Comparison of ENCODE assay signal across 21 cellular contexts in genomic region chr6:358432-358831, GRCh38. TPM values are rescaled to one million over a fixed set of nuclear protein-coding genes. Genes with fewer than 3 reads are reported as not detected.
DNase-seq lines count a peak whose midpoint lies in the region; ATAC-seq and TF ChIP-seq lines count a peak whose summit lies in the region.
"Had no signal": no experiment of that assay in that cellular context is flagged by ENCODE, and none has a peak within 500 bp of the region (broad histone marks: within the 10 kb centered on the region; RNA-seq: fewer than 3 reads in every experiment).

No MANE protein-coding gene starts in this region.

- no peaks in the 10 kb centered on the region for H3K9me3 ChIP-seq in right lobe of liver
- H3K9me3 ChIP-seq in spleen = peaks cover 0 to 11% (median 6%) of the 10 kb centered on the region in 8 donors
- peaks cover 0 to 12% of the 10 kb centered on the region in 2 donors for H3K9me3 ChIP-seq in breast epithelium
- H3K9me3 ChIP-seq: pancreas had no signal

- H3K4me1 Mint-ChIP-seq in activated T-helper 1 cell treated with anti-CD3 and anti-CD28 coated beads, Interleukin-12 subunit alpha, Interleukin-12 subunit beta, Interleukin-2, Interleukin-4 antibody, amounts not matched to agents 30 ng/mL and 10 ng/mL and 1 ng/mL, durations not matched to agents 14 hours and 24 hours and 36 hours (ENCODE audit: low read depth) = peaks cover 4% of the 10 kb centered on the region
- no peaks in the 10 kb centered on the region for H3K4me1 Mint-ChIP-seq in osteocyte (ENCODE audit: unreplicated experiment)

- no peak for DNase-seq in activated T-helper 1 cell treated with anti-CD3 and anti-CD28 coated beads, Interleukin-12 subunit alpha, Interleukin-12 subunit beta, Interleukin-2, Interleukin-4 antibody, amounts not matched to agents 30 ng/mL and 10 ng/mL and 1 ng/mL, durations not matched to agents 14 hours and 24 hours and 36 hours (ENCODE audit: low spot score)
- DNase-seq in right lobe of liver (peak in 2 of 3 donors; percentile 25 to 53), spleen (peak; percentile 90), osteocyte (ENCODE audit: extremely low spot score, unreplicated experiment) (no peak), breast epithelium (ENCODE audit: low spot score in 2 of 2) (no peak), omental fat pad (ENCODE audit: low spot score) (no peak)
- DNase-seq: activated naive CD4-positive, alpha-beta T cell treated with anti-CD3 and anti-CD28 coated beads, Interleukin-2, amount 10 ng/mL, durations not matched to agents 7 days and 5 days; activated T-cell treated with anti-CD3 and anti-CD28 coated beads, Interleukin-2, amount 50 U/mL, for 1 hour; CD4-positive, alpha-beta memory T cell; DMS53; esophagus squamous epithelium; GF-D8; Karpas-422; mesenchymal stem cell; MV-4-11; NCI-H1694 treated with DMSO at 0.1 percent for 48 hours; NCI-H526; Right ventricle myocardium superior had no signal

- WGBS in right lobe of liver (ENCODE audit: insufficient coverage, low coverage, low lambda C conversion rate, missing lambda C conversion rate) = 69% methylated on average over 4 of the region's 4 CpGs
- WGBS in spleen, 5 donors = 58 to 81% (median 67%) methylated on average over 4 of the region's 4 CpGs

- H3K27me3 Mint-ChIP-seq in activated T-helper 1 cell treated with anti-CD3 and anti-CD28 coated beads, Interleukin-12 subunit alpha, Interleukin-12 subunit beta, Interleukin-2, Interleukin-4 antibody, amounts not matched to agents 30 ng/mL and 10 ng/mL and 1 ng/mL, durations not matched to agents 14 hours and 24 hours and 36 hours (ENCODE audit: insufficient read depth) = no peaks in the 10 kb centered on the region
- H3K27me3 Mint-ChIP-seq in osteocyte (ENCODE audit: unreplicated experiment) = no peaks in the 10 kb centered on the region
- H3K27me3 Mint-ChIP-seq: CD4-positive, alpha-beta memory T cell had no signal

- no peaks in the 10 kb centered on the region for H3K27me3 ChIP-seq in right lobe of liver
- no peaks in the 10 kb centered on the region for H3K27me3 ChIP-seq in spleen (replicated peaks in 1 of 7)
- no peaks in the 10 kb centered on the region for H3K27me3 ChIP-seq in breast epithelium
- H3K27me3 ChIP-seq: esophagus squamous epithelium, pancreas had no signal

- H3K36me3 ChIP-seq in right lobe of liver (no peaks in the 10 kb centered on the region), spleen (no peaks in the 10 kb centered on the region), breast epithelium (no peaks in the 10 kb centered on the region)
- H3K36me3 ChIP-seq: esophagus squamous epithelium, pancreas had no signal

- no peaks in the 10 kb centered on the region for H3K36me3 Mint-ChIP-seq in activated T-helper 1 cell treated with anti-CD3 and anti-CD28 coated beads, Interleukin-12 subunit alpha, Interleukin-12 subunit beta, Interleukin-2, Interleukin-4 antibody, amounts not matched to agents 30 ng/mL and 10 ng/mL and 1 ng/mL, durations not matched to agents 14 hours and 24 hours and 36 hours (ENCODE audit: low read depth)
- H3K36me3 Mint-ChIP-seq in osteocyte (ENCODE audit: unreplicated experiment) = no peaks in the 10 kb centered on the region

- ATAC-seq in GM18505 (IDR thresholded peaks at IDR 0.05; ENCODE audit: unreplicated experiment) (no peak), right lobe of liver (no peak), omental fat pad (ENCODE audit: low FRiP score) (no peak)
- ATAC-seq: HCT116, pancreas had no signal

- H3K4me3 Mint-ChIP-seq in activated T-helper 1 cell treated with anti-CD3 and anti-CD28 coated beads, Interleukin-12 subunit alpha, Interleukin-12 subunit beta, Interleukin-2, Interleukin-4 antibody, amounts not matched to agents 30 ng/mL and 10 ng/mL and 1 ng/mL, durations not matched to agents 14 hours and 24 hours and 36 hours = no peak overlapping the region
- H3K4me3 Mint-ChIP-seq in osteocyte (ENCODE audit: unreplicated experiment) = no peak overlapping the region
- H3K4me3 Mint-ChIP-seq: activated naive CD4-positive, alpha-beta T cell treated with anti-CD3 and anti-CD28 coated beads, Interleukin-2, amount 10 ng/mL, durations not matched to agents 7 days and 5 days; CD4-positive, alpha-beta memory T cell had no signal

- peaks cover 0 to 29% (median 6%) of the 10 kb centered on the region in 4 donors for H3K4me1 ChIP-seq in right lobe of liver
- H3K4me1 ChIP-seq in spleen = peaks cover 0 to 49% (median 32%) of the 10 kb centered on the region in 6 donors
- H3K4me1 ChIP-seq in breast epithelium = no peaks in the 10 kb centered on the region
- H3K4me1 ChIP-seq: pancreas had no signal

- TF ChIP-seq POLR2A in GM18505 (IDR thresholded peaks at IDR 0.05; ENCODE audit: borderline replicate concordance, extremely low read depth, insufficient read depth, insufficient read length) (peak; percentile 16), right lobe of liver (IDR thresholded peaks at IDR 0.05) (no peak), spleen (IDR thresholded peaks at IDR 0.05) (no peak), breast epithelium (IDR thresholded peaks at IDR 0.05) (no peak)

- peak overlapping the region; percentile 11 for H3K27ac Mint-ChIP-seq in activated T-helper 1 cell treated with anti-CD3 and anti-CD28 coated beads, Interleukin-12 subunit alpha, Interleukin-12 subunit beta, Interleukin-2, Interleukin-4 antibody, amounts not matched to agents 30 ng/mL and 10 ng/mL and 1 ng/mL, durations not matched to agents 14 hours and 24 hours and 36 hours
- H3K27ac Mint-ChIP-seq in osteocyte (ENCODE audit: unreplicated experiment) = no peak overlapping the region
- H3K27ac Mint-ChIP-seq: activated naive CD4-positive, alpha-beta T cell treated with anti-CD3 and anti-CD28 coated beads, Interleukin-2, amount 10 ng/mL, durations not matched to agents 7 days and 5 days had no signal

- H3K4me3 ChIP-seq in right lobe of liver = no peak overlapping the region
- no peak overlapping the region for H3K4me3 ChIP-seq in spleen
- H3K4me3 ChIP-seq in breast epithelium = no peak overlapping the region
- H3K4me3 ChIP-seq: esophagus squamous epithelium, pancreas had no signal

- H3K27ac ChIP-seq in right lobe of liver = no peak overlapping the region
- peak overlapping the region in 1 of 8 donors; percentile 20 for H3K27ac ChIP-seq in spleen
- no peak overlapping the region for H3K27ac ChIP-seq in breast epithelium
- H3K27ac ChIP-seq: esophagus squamous epithelium, pancreas had no signal

- peaks cover 6% of the 10 kb centered on the region for H3K9me3 Mint-ChIP-seq in activated T-helper 1 cell treated with anti-CD3 and anti-CD28 coated beads, Interleukin-12 subunit alpha, Interleukin-12 subunit beta, Interleukin-2, Interleukin-4 antibody, amounts not matched to agents 30 ng/mL and 10 ng/mL and 1 ng/mL, durations not matched to agents 14 hours and 24 hours and 36 hours
- peaks cover 32% of the 10 kb centered on the region for H3K9me3 Mint-ChIP-seq in osteocyte (ENCODE audit: unreplicated experiment)

- TF ChIP-seq CTCF in right lobe of liver (IDR thresholded peaks at IDR 0.05) (no peak), spleen (IDR thresholded peaks at IDR 0.05 in 8 of 11, conservative IDR thresholded peaks at IDR 0.05 in 3 of 11) (no peak), osteocyte (IDR thresholded peaks at IDR 0.05) (no peak), breast epithelium (IDR thresholded peaks at IDR 0.05) (no peak), omental fat pad (IDR thresholded peaks at IDR 0.05) (no peak)

- intact Hi-C loops in activated T-helper 1 cell treated with anti-CD3 and anti-CD28 coated beads, Interleukin-12 subunit alpha, Interleukin-12 subunit beta, Interleukin-2, Interleukin-4 antibody, amounts not matched to agents 30 ng/mL and 10 ng/mL and 1 ng/mL, durations not matched to agents 14 hours and 24 hours and 36 hours (cut with micrococcal nuclease) = no loop called here
- intact Hi-C loops in right lobe of liver (cut with DNase I) = no loop called here
- intact Hi-C loops in spleen (cut with DNase I; ENCODE audit: low total_unique reads) = no loop called here
- intact Hi-C loops in breast epithelium (cut with DNase I; ENCODE audit: low total_unique reads) = no loop called here

RNA-seq across cellular contexts. Expression of gene IRF4, which starts 33.1 kb away (rescaled TPM):
- total RNA-seq in activated T-helper 1 cell treated with anti-CD3 and anti-CD28 coated beads, Interleukin-12 subunit alpha, Interleukin-12 subunit beta, Interleukin-2, Interleukin-4 antibody, amounts not matched to agents 30 ng/mL and 10 ng/mL and 1 ng/mL, durations not matched to agents 14 hours and 24 hours and 36 hours = 911 and 929 TPM in 2 replicates
- total RNA-seq in right lobe of liver (1 to 10 TPM in 4 of 6 experiments, under 1 TPM in 2; 0.24 to 5.0 (median 1.6) TPM), spleen (10 to 100 TPM; 39.2 to 91.3 (median 52.0) TPM), osteocyte (not detected in 2 replicates), breast epithelium (10 to 100 TPM in 2 of 3 donors, 1 to 10 TPM in 1; 9.1 to 25.2 (median 13.0) TPM), omental fat pad (1 to 10 TPM; 3.5 to 5.8 (median 4.1) TPM)
- 10 to 100 TPM in 2 of 3 donors, 1 to 10 TPM in 1; 8.7 to 11.9 (median 11.2) TPM for polyA plus RNA-seq in spleen

Comparison
In these comparisons a context has a peak if more than half of its experiments do, and no peak if none do; other contexts are left out.
1. DNase-seq: peak in right lobe of liver (2 of 3) and spleen (single experiment); none in activated T-helper 1 cell treated with anti-CD3 and anti-CD28 coated beads, Interleukin-12 subunit alpha, Interleukin-12 subunit beta, Interleukin-2, Interleukin-4 antibody, amounts not matched to agents 30 ng/mL and 10 ng/mL and 1 ng/mL, durations not matched to agents 14 hours and 24 hours and 36 hours (single experiment), osteocyte (single experiment), breast epithelium (0 of 2) and omental fat pad (single experiment).